ENCODE assay signal across 1 cellular context in the genomic region with DNA sequence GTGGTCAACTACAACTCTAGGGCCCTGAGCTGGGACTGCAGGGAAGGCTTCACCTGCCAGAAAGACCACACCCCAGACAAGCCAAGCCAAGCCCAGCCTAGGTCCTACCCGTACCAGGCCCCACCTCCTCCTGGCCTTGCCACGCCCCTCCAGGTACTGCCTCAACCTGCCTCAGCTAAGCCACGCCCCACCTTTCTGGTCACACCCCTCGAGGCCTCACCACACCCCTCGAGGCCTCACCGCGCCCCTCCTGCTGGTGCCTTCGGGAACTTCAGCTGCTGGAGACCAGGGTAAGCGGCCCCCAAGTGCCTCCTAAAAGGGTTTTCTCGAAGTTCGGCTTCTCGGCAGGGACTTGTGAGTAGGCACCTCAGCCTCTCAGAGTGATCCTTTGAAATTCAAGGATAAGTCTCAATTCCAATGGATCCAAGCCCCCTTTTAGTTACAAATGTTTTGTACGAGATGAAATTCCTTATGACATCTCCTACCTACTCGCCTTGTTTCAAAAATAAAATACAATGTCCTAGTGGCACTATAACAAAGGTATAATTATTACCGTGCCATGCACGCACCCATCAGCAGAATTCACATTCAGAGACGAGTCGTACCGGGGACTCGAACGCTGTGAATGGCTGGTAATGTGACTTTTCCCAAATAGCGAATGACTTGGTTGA.
TF ChIP-seq lines count a peak whose summit lies in the region.

No MANE protein-coding gene starts in this region.

TF ChIP-seq in HCT116, 20 proteins besides CTCF, POLR2A, EP300 and RAD21 (continued from another document):
- TF ChIP-seq, protein P1, sequence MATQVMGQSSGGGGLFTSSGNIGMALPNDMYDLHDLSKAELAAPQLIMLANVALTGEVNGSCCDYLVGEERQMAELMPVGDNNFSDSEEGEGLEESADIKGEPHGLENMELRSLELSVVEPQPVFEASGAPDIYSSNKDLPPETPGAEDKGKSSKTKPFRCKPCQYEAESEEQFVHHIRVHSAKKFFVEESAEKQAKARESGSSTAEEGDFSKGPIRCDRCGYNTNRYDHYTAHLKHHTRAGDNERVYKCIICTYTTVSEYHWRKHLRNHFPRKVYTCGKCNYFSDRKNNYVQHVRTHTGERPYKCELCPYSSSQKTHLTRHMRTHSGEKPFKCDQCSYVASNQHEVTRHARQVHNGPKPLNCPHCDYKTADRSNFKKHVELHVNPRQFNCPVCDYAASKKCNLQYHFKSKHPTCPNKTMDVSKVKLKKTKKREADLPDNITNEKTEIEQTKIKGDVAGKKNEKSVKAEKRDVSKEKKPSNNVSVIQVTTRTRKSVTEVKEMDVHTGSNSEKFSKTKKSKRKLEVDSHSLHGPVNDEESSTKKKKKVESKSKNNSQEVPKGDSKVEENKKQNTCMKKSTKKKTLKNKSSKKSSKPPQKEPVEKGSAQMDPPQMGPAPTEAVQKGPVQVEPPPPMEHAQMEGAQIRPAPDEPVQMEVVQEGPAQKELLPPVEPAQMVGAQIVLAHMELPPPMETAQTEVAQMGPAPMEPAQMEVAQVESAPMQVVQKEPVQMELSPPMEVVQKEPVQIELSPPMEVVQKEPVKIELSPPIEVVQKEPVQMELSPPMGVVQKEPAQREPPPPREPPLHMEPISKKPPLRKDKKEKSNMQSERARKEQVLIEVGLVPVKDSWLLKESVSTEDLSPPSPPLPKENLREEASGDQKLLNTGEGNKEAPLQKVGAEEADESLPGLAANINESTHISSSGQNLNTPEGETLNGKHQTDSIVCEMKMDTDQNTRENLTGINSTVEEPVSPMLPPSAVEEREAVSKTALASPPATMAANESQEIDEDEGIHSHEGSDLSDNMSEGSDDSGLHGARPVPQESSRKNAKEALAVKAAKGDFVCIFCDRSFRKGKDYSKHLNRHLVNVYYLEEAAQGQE (IDR thresholded peaks at IDR 0.05; ENCODE audit: low read depth), result no peak
